Comparison of ENCODE assay signal across 32 cellular contexts in genomic region chr1:245921417-245921816, GRCh38.
DNase-seq lines count a peak whose midpoint lies in the region; ATAC-seq, FAIRE-seq and TF ChIP-seq lines count a peak whose summit lies in the region.
"Had no signal": no experiment of that assay in that cellular context is flagged by ENCODE, and none has a peak within 500 bp of the region (broad histone marks: within the 10 kb centered on the region; RNA-seq: fewer than 3 reads in every experiment).

No MANE protein-coding gene starts in this region.

- in situ Hi-C loops in HepG2 (cut with HindIII; ENCODE audit: extremely low pct_ligation_motif_present, low pct_unique_long_range_greater_than_20kb) (no loop called here), K562 (cut with MboI) (no loop called here)

- H3K4me1 ChIP-seq in HepG2 (ENCODE audit: insufficient read depth, low read length): no peaks in the 10 kb centered on the region
- H3K4me1 ChIP-seq in right lobe of liver: no peaks in the 10 kb centered on the region
- H3K4me1 ChIP-seq in K562 (replicated peaks in 1 of 2; ENCODE audit: control insufficient read depth in 2 of 2, insufficient read depth in 2 of 2, low read length in 2 of 2): no peaks in the 10 kb centered on the region
- H3K4me1 ChIP-seq: A549; BE2C; BLaER1; BLaER1 treated with 17β-estradiol and CSF1 and Interleukin-3, amounts not matched to agents 10 nM and 100 nM; Caco-2 had no signal

- CTCF ChIA-PET in HepG2 (lab: Yijun Ruan, JAX; ENCODE audit: low intra/inter-chr PET ratio, low total read pairs): no interaction called here
- CTCF ChIA-PET in K562 (lab: Yijun Ruan, JAX; ENCODE audit: low intra/inter-chr PET ratio): no interaction called here

- H3K36me3 ChIP-seq in HepG2 (replicated peaks in 1 of 2; ENCODE audit: control insufficient read depth in 1 of 2, insufficient read depth in 2 of 2, low read length in 2 of 2): no peaks in the 10 kb centered on the region
- H3K36me3 ChIP-seq in right lobe of liver: no peaks in the 10 kb centered on the region
- H3K36me3 ChIP-seq in K562 (ENCODE audit: control insufficient read depth, insufficient read depth, low read length): peaks cover 70% of the 10 kb centered on the region; the same call in 2 of the 3 replicates
- H3K36me3 ChIP-seq: BLaER1 had no signal

- H4K20me1 ChIP-seq in HepG2 (ENCODE audit: insufficient read depth, low read length) (no peaks in the 10 kb centered on the region), K562 (replicated peaks; ENCODE audit: control insufficient read depth, insufficient read depth, low read length) (no peaks in the 10 kb centered on the region)
- H4K20me1 ChIP-seq: BLaER1; BLaER1 treated with 17β-estradiol and CSF1 and Interleukin-3, amounts not matched to agents 10 nM and 100 nM had no signal

- ATAC-seq in HepG2 (no peak), right lobe of liver (no peak), K562 (no peak), HG02571 (IDR thresholded peaks at IDR 0.05; ENCODE audit: unreplicated experiment) (no peak)
- ATAC-seq: A549; CD8-positive, alpha-beta T cell had no signal

- no peak overlapping the region for H3K4me3 ChIP-seq in HepG2 (replicated peaks in 1 of 3; ENCODE audit: insufficient read depth in 1 of 3, low read depth in 2 of 3, low read length in 3 of 3)
- no peak overlapping the region for H3K4me3 ChIP-seq in right lobe of liver
- no peak overlapping the region for H3K4me3 ChIP-seq in K562
- H3K4me3 ChIP-seq: A549; BLaER1; BLaER1 treated with 17β-estradiol and CSF1 and Interleukin-3, amounts not matched to agents 10 nM and 100 nM had no signal

- WGBS in HepG2 (ENCODE audit: low lambda C conversion rate): 70% methylated on average over 2 of the region's 2 CpGs
- WGBS in right lobe of liver (ENCODE audit: insufficient coverage, low coverage, low lambda C conversion rate, missing lambda C conversion rate): 63% methylated on average over 2 of the region's 2 CpGs
- WGBS in K562 (ENCODE audit: insufficient coverage, low coverage, missing lambda C conversion rate): 95% methylated on average over 2 of the region's 2 CpGs

- TF ChIP-seq POLR2A in HepG2 (IDR thresholded peaks at IDR 0.05; ENCODE audit: insufficient read depth in 1 of 2, low read depth in 2 of 2, low read length in 2 of 2): no peak
- no peak for TF ChIP-seq POLR2A in right lobe of liver (IDR thresholded peaks at IDR 0.05)
- no peak for TF ChIP-seq POLR2A in K562 (conservative IDR thresholded peaks at IDR 0.05)

- POLR2A ChIA-PET in HepG2 (lab: Yijun Ruan, JAX) (no interaction called here), K562 (lab: Yijun Ruan, JAX) (interaction anchor here (0.8 to 1.3 kb wide), 3 partner anchors 11 to 391 kb away, joined by 3 to 6 read pairs (median 3); no protein-coding TSS in a partner anchor)

- H3K4me2 ChIP-seq in HepG2 (ENCODE audit: low read depth, low read length): no peak overlapping the region
- no peak overlapping the region for H3K4me2 ChIP-seq in K562 (ENCODE audit: insufficient read depth, low read length)
- H3K4me2 ChIP-seq: A549; BLaER1; BLaER1 treated with 17β-estradiol and CSF1 and Interleukin-3, amounts not matched to agents 10 nM and 100 nM had no signal

- no peak for TF ChIP-seq EP300 in HepG2 (IDR thresholded peaks at IDR 0.05; ENCODE audit: low read depth in 2 of 2, low read length in 2 of 2)
- TF ChIP-seq EP300 in HepG2 (CRISPR knock-in tag; IDR thresholded peaks at IDR 0.05; ENCODE audit: borderline replicate concordance): no peak
- no peak for TF ChIP-seq EP300 in K562 (IDR thresholded peaks at IDR 0.05; ENCODE audit: low read length)

- intact Hi-C loops in HepG2 (cut with micrococcal nuclease; ENCODE audit: unreplicated experiment): no loop called here
- intact Hi-C loops in right lobe of liver (cut with DNase I): no loop called here
- intact Hi-C loops in K562 (cut with micrococcal nuclease): no loop called here

- no peak for DNase-seq in HepG2 (ENCODE audit: low spot score)
- DNase-seq in right lobe of liver: no peak
- DNase-seq in RKO (ENCODE audit: low spot score): peak; percentile 1
- DNase-seq in K562 (ENCODE audit: extremely low read depth in 1 of 4, low spot score in 3 of 4): no peak
- DNase-seq in effector CD4-positive, alpha-beta T cell: no peak
- DNase-seq: 8988T; ACHN; AML-193; BE2C; C1 segment of cervical spinal cord; Caco-2; Calu3; CD4-positive, alpha-beta memory T cell; CD4-positive, alpha-beta T cell; CD4-positive, CD25-positive, alpha-beta regulatory T cell; CD8-positive, alpha-beta memory T cell; CD8-positive, alpha-beta T cell; COR-L47; DMS 273 treated with DMSO at 0.1 percent for 48 hours; DMS153; DMS53; DMS79; DMS79 treated with DMSO at 0.1 percent for 48 hours; DND-41; EL had no signal

- H3K9me1 ChIP-seq in K562 (ENCODE audit: control insufficient read depth, insufficient read depth, low read length): no peaks in the 10 kb centered on the region

- H3K9ac ChIP-seq in HepG2 (ENCODE audit: insufficient read depth, low read depth, low read length): no peak overlapping the region
- no peak overlapping the region for H3K9ac ChIP-seq in K562 (ENCODE audit: insufficient read depth in 1 of 2, low read depth in 2 of 2, low read length in 2 of 2)
- H3K9ac ChIP-seq: BLaER1; BLaER1 treated with 17β-estradiol and CSF1 and Interleukin-3, amounts not matched to agents 10 nM and 100 nM had no signal

- H3K9me3 ChIP-seq in HepG2 (ENCODE audit: low read length) (no peaks in the 10 kb centered on the region), right lobe of liver (no peaks in the 10 kb centered on the region), K562 (replicated peaks; ENCODE audit: control insufficient read depth, insufficient read depth, low read depth, low read length) (0 out of 2 replicates have a peak, but pooled peaks cover 1% of the 10 kb centered on the region)
- H3K9me3 ChIP-seq: A549, BE2C, Caco-2 had no signal

- no peak for TF ChIP-seq RAD21 in HepG2 (CRISPR knock-in tag; IDR thresholded peaks at IDR 0.05)
- TF ChIP-seq RAD21 in K562 (CRISPR knock-in tag; conservative IDR thresholded peaks at IDR 0.05 in 1 of 2, IDR thresholded peaks at IDR 0.05 in 1 of 2): no peak

- H2AFZ ChIP-seq in HepG2 (ENCODE audit: low read length): no peak overlapping the region
- no peak overlapping the region for H2AFZ ChIP-seq in K562 (ENCODE audit: low read depth, low read length)

- no peak overlapping the region for H3K27ac ChIP-seq in HepG2 (ENCODE audit: extremely low read length, insufficient read depth, low read length)
- no peak overlapping the region for H3K27ac ChIP-seq in right lobe of liver
- no peak overlapping the region for H3K27ac ChIP-seq in K562 (ENCODE audit: extremely low read depth, low read depth, low read length)
- H3K27ac ChIP-seq: 22Rv1; A549; BLaER1; BLaER1 treated with 17β-estradiol and CSF1 and Interleukin-3, amounts not matched to agents 10 nM and 100 nM; C4-2B had no signal

- H3K79me2 ChIP-seq in HepG2 (ENCODE audit: insufficient read depth, low read length) (no peaks in the 10 kb centered on the region), K562 (ENCODE audit: control insufficient read depth, insufficient read depth, low read length) (peaks cover 31% of the 10 kb centered on the region)

- H3K27me3 ChIP-seq in HepG2 (ENCODE audit: control insufficient read depth in 1 of 2, insufficient read depth in 2 of 2, low read length in 2 of 2) (no peaks in the 10 kb centered on the region), right lobe of liver (no peaks in the 10 kb centered on the region), K562 (ENCODE audit: control insufficient read depth in 2 of 2, insufficient read depth in 2 of 2, low read length in 2 of 2) (no peaks in the 10 kb centered on the region)
- H3K27me3 ChIP-seq: BE2C; BLaER1; BLaER1 treated with 17β-estradiol and CSF1 and Interleukin-3, amounts not matched to agents 10 nM and 100 nM had no signal

- no TSS peak for BruUV-seq in HepG2 (replicated peaks; lab: Mats Ljungman, UMichigan)
- no TSS peak for BruUV-seq in K562 (replicated peaks; lab: Mats Ljungman, UMichigan)

- TF ChIP-seq CTCF in HepG2 (CRISPR knock-in tag; IDR thresholded peaks at IDR 0.05) (no peak), right lobe of liver (IDR thresholded peaks at IDR 0.05) (no peak), K562 (IDR thresholded peaks at IDR 0.05 in 2 of 3, conservative IDR thresholded peaks at IDR 0.05 in 1 of 3; ENCODE audit: insufficient read depth in 2 of 3, low read depth in 1 of 3, low read length in 3 of 3) (no peak)

- no peak for FAIRE-seq in HepG2 (lab: Jason Lieb, UNC)
- no peak for FAIRE-seq in K562 (lab: Jason Lieb, UNC)
- FAIRE-seq: A549, D721Med had no signal

TF ChIP-seq in HepG2, 621 proteins besides CTCF, POLR2A, EP300 and RAD21:
- TF ChIP-seq ATF7 (IDR thresholded peaks at IDR 0.05) (peak; percentile 27; the same call in 1 of the 2 replicates), ATF7 (CRISPR knock-in tag; IDR thresholded peaks at IDR 0.05) (no peak), KAT8 (CRISPR knock-in tag; IDR thresholded peaks at IDR 0.05) (no peak)
TF ChIP-seq in HepG2: peak in this region for 1.

TF ChIP-seq in K562, 482 proteins besides CTCF, POLR2A, EP300 and RAD21:
- TF ChIP-seq SMARCB1 (IDR thresholded peaks at IDR 0.05; ENCODE audit: insufficient read length, low read depth) (no peak), ADNP (tag; IDR thresholded peaks at IDR 0.05) (peak; percentile 33; the same call in 1 of the 2 replicates), BCOR (IDR thresholded peaks at IDR 0.05) (0 out of 2 replicates have a peak, but pooled peaks have one; percentile 27), RBM25 (IDR thresholded peaks at IDR 0.05; ENCODE audit: low read depth, low read length, severe bottlenecking) (peak; percentile 22), ZNF146 (CRISPR knock-in tag; IDR thresholded peaks at IDR 0.05; ENCODE audit: unreplicated experiment) (peak; percentile 92), GTF2B (IDR thresholded peaks at IDR 0.05; ENCODE audit: extremely low read depth, insufficient read length) (no peak)

Comparison
In these comparisons a context has a peak if more than half of its experiments do, and no peak if none do; other contexts are left out.
1. Of the 241 proteins assayed by ChIP-seq in both HepG2 and K562: peak only in HepG2: none; only in K562: ADNP; in both: none; in neither: 239; mixed calls (peak in some experiments, not most) for 1.